Comparison of ENCODE assay signal across 8 cellular contexts in the genomic region with DNA sequence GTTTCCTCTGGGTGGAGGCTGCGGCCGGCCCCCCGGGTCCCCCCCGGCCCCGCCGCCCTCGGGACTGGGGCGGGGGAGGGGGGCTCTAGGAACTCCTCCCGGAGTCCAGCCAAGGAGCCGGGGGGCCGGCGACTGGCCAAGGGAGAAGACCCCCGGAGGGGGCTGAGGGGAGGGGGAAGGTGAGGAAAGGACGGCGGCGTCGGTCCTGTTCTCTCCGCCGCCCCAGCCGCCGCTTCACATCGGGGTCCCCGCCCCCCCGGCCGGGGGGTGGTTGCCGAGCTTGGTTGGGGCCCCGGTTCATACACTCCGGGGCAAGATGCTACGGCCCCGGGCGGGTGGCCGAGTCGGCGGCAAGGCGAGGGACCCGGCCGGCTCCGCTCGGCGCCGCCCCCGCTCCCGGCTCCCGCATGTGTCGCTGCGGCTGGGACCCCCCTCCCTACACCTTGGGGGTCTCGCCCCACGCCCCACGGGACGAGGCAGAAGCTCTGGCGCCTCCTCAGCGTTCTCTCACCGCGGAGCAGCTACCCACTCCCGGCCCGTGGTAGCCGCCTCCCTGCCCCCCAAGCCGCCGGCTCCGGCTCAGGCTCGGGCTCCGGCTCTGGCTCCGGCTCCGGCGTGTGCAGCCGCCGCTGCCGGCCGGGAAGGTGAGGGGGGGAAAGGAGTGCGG. TPM values are rescaled to one million over a fixed set of nuclear protein-coding genes. Genes with fewer than 3 reads are reported as not detected.
A peak's percentile ranks its signal among the peaks of the same experiment; 100 is the strongest.
DNase-seq lines count a peak whose midpoint lies in the region; ATAC-seq, FAIRE-seq and TF ChIP-seq lines count a peak whose summit lies in the region.

No MANE protein-coding gene starts in this region.

- peak overlapping the region; percentile 79 for H3K27ac Mint-ChIP-seq in astrocyte (ENCODE audit: unreplicated experiment)
- peak overlapping the region; percentile 88 to 96 for H3K27ac Mint-ChIP-seq in stimulated activated naive CD8-positive, alpha-beta T cell treated with anti-CD3 and anti-CD28 coated beads, Interleukin-15, amount 100 ng/mL, for 72 hours

- H3K9me3 ChIP-seq in astrocyte (ENCODE audit: insufficient read depth, low read depth, low read length), result no peaks in the 10 kb centered on the region
- H3K9me3 ChIP-seq in keratinocyte (ENCODE audit: control insufficient read depth, low read depth, low read length), result no peaks in the 10 kb centered on the region

- H3K4me3 ChIP-seq in GM12864 (ENCODE audit: low read depth, low read length), result peak overlapping the region; percentile 91
- peak overlapping the region; percentile 98 for H3K4me3 ChIP-seq in H7 (ENCODE audit: insufficient read depth, low read depth, low read length)
- H3K4me3 ChIP-seq in astrocyte (ENCODE audit: insufficient read depth, low read depth, low read length), result peak overlapping the region; percentile 80
- peak overlapping the region; percentile 80 to 83 (median 80) for H3K4me3 ChIP-seq in keratinocyte (ENCODE audit: control insufficient read depth in 2 of 3, extremely low read depth in 1 of 3, insufficient read depth in 2 of 3, low read depth in 1 of 3, low read length in 3 of 3)

- DNase-seq in GM12864 (ENCODE audit: low read depth) (no peak), H7 (peak; percentile 73), NAMALWA (ENCODE audit: low spot score) (peak; percentile 43), astrocyte (ENCODE audit: low read depth) (no peak), keratinocyte (ENCODE audit: low read depth, low spot score) (no peak), H4 (ENCODE audit: low spot score) (no peak)
- DNase-seq in stimulated activated naive CD8-positive, alpha-beta T cell treated with anti-CD3 and anti-CD28 coated beads, Interleukin-15, amount 100 ng/mL, for 72 hours, result peak in 1 of 2 donors; percentile 33

- H2AFZ ChIP-seq in astrocyte (ENCODE audit: low read depth, low read length), result peak overlapping the region; percentile 96
- peak overlapping the region; percentile 40 for H2AFZ ChIP-seq in keratinocyte (ENCODE audit: control insufficient read depth, low read length)

- peaks cover 20% of the 10 kb centered on the region for H3K4me1 Mint-ChIP-seq in astrocyte (ENCODE audit: low read depth, unreplicated experiment)
- H3K4me1 Mint-ChIP-seq in stimulated activated naive CD8-positive, alpha-beta T cell treated with anti-CD3 and anti-CD28 coated beads, Interleukin-15, amount 100 ng/mL, for 72 hours, result peaks cover 63% of the 10 kb centered on the region

- H3K79me2 ChIP-seq in astrocyte (ENCODE audit: insufficient read depth, low read length), result peaks cover 96% of the 10 kb centered on the region
- peaks cover 85% of the 10 kb centered on the region for H3K79me2 ChIP-seq in keratinocyte (ENCODE audit: control insufficient read depth, insufficient read depth, low read length)

- FAIRE-seq in astrocyte (lab: Jason Lieb, UNC) (no peak), keratinocyte (lab: Jason Lieb, UNC) (no peak)

- H3K27me3 ChIP-seq in H7 (ENCODE audit: control insufficient read depth, insufficient read depth, low read length) (no peaks in the 10 kb centered on the region), astrocyte (ENCODE audit: insufficient read depth, low read length) (no peaks in the 10 kb centered on the region), keratinocyte (ENCODE audit: control insufficient read depth, extremely low read depth, insufficient read depth, low read length) (no peaks in the 10 kb centered on the region)

- no peaks in the 10 kb centered on the region for H3K36me3 ChIP-seq in H7 (replicated peaks; ENCODE audit: control insufficient read depth, insufficient read depth, low read length)
- peaks cover 3% of the 10 kb centered on the region for H3K36me3 ChIP-seq in astrocyte (ENCODE audit: insufficient read depth, low read length)
- H3K36me3 ChIP-seq in keratinocyte (ENCODE audit: control insufficient read depth in 2 of 2, extremely low read depth in 1 of 2, insufficient read depth in 2 of 2, low read length in 2 of 2), result peaks cover 3 to 4% of the 10 kb centered on the region in 2 experiments

- H3K27me3 Mint-ChIP-seq in astrocyte (ENCODE audit: low read depth, unreplicated experiment), result no peaks in the 10 kb centered on the region
- no peaks in the 10 kb centered on the region for H3K27me3 Mint-ChIP-seq in stimulated activated naive CD8-positive, alpha-beta T cell treated with anti-CD3 and anti-CD28 coated beads, Interleukin-15, amount 100 ng/mL, for 72 hours

- no peak for TF ChIP-seq CTCF in GM12864 (IDR thresholded peaks at IDR 0.05; ENCODE audit: low read depth, low read length, missing control alignments)
- TF ChIP-seq CTCF in astrocyte (IDR thresholded peaks at IDR 0.05; ENCODE audit: insufficient read depth, low read depth, low read length), result no peak
- no peak for TF ChIP-seq CTCF in keratinocyte (optimal IDR thresholded peaks at IDR 0.05 in 1 of 3, IDR thresholded peaks at IDR 0.05 in 1 of 3, conservative IDR thresholded peaks at IDR 0.05 in 1 of 3; ENCODE audit: extremely low read depth in 1 of 3, insufficient read depth in 2 of 3, low read length in 3 of 3)

- dilution Hi-C loops in keratinocyte (cut with MboI; ENCODE audit: extremely low pct_ligation_motif_present, low sequenced_read_pairs), result no loop called here

- peak overlapping the region; percentile 73 for H3K27ac ChIP-seq in astrocyte (ENCODE audit: low read depth, low read length)
- peak overlapping the region; percentile 98 for H3K27ac ChIP-seq in keratinocyte (ENCODE audit: control insufficient read depth, insufficient read depth, low read length)

- peak overlapping the region; percentile 94 for H3K9ac ChIP-seq in astrocyte (ENCODE audit: low read length)
- peak overlapping the region; percentile 97 for H3K9ac ChIP-seq in keratinocyte (ENCODE audit: control insufficient read depth, extremely low read depth, insufficient read depth, low read length)

- H4K20me1 ChIP-seq in astrocyte (ENCODE audit: insufficient read depth, low read length) (peaks cover 59% of the 10 kb centered on the region), keratinocyte (ENCODE audit: control insufficient read depth, extremely low read depth, insufficient read depth, low read length) (no peaks in the 10 kb centered on the region)

- peaks cover 8% of the 10 kb centered on the region for H3K4me1 ChIP-seq in astrocyte (ENCODE audit: insufficient read depth, low read length)
- peaks cover 20% of the 10 kb centered on the region for H3K4me1 ChIP-seq in keratinocyte (ENCODE audit: control insufficient read depth, extremely low read depth, insufficient read depth, low read length)

- peaks cover 3% of the 10 kb centered on the region for H3K36me3 Mint-ChIP-seq in astrocyte (ENCODE audit: low read depth, unreplicated experiment)

- H3K9me3 Mint-ChIP-seq in astrocyte (ENCODE audit: unreplicated experiment), result no peaks in the 10 kb centered on the region
- H3K9me3 Mint-ChIP-seq in stimulated activated naive CD8-positive, alpha-beta T cell treated with anti-CD3 and anti-CD28 coated beads, Interleukin-15, amount 100 ng/mL, for 72 hours, result no peaks in the 10 kb centered on the region

- peak; percentile 10 for ATAC-seq in stimulated activated naive CD8-positive, alpha-beta T cell treated with anti-CD3 and anti-CD28 coated beads, Interleukin-15, amount 100 ng/mL, for 72 hours
- ATAC-seq in HG03565 (IDR thresholded peaks at IDR 0.05; ENCODE audit: unreplicated experiment), result no peak

- peaks cover 5% of the 10 kb centered on the region for H3K9me1 ChIP-seq in keratinocyte (ENCODE audit: control insufficient read depth, extremely low read depth, insufficient read depth, low read length)

- H3K4me3 Mint-ChIP-seq in astrocyte (ENCODE audit: unreplicated experiment), result peak overlapping the region; percentile 98
- peak overlapping the region; percentile 99 to 100 for H3K4me3 Mint-ChIP-seq in stimulated activated naive CD8-positive, alpha-beta T cell treated with anti-CD3 and anti-CD28 coated beads, Interleukin-15, amount 100 ng/mL, for 72 hours

- peak overlapping the region; percentile 99 for H3K4me2 ChIP-seq in astrocyte (ENCODE audit: low read length)
- H3K4me2 ChIP-seq in keratinocyte (ENCODE audit: control insufficient read depth, extremely low read depth, insufficient read depth, low read depth, low read length), result peak overlapping the region; percentile 73

RNA-seq across cellular contexts. Expression of a gene that starts 0.5 kb away (rescaled TPM):
- 12.7 and 22.7 TPM in 2 replicates for total RNA-seq in H7 (2014; rRNA removed; shearing (Covaris generic))
- 34.7 and 42.5 TPM in 2 replicates for total RNA-seq in astrocyte
- polyA plus RNA-seq in keratinocyte, result 27.0 to 39.6 TPM (median 35.4 TPM) in 3 replicates
- 185 TPM for polyA plus RNA-seq in keratinocyte (2011; ENCODE audit: low read depth)
- 8.4 and 11.6 TPM in 2 replicates for polyA plus RNA-seq in keratinocyte (2011; cell fraction: cytosol; rRNA removed)
- 67.7 and 109 TPM in 2 replicates for polyA plus RNA-seq in keratinocyte (2011; cell fraction: nucleus; rRNA removed)
- polyA plus RNA-seq in keratinocyte (2012; ENCODE audit: low replicate concordance), result 20.9 and 57.8 TPM in 2 replicates
- polyA minus RNA-seq in keratinocyte, result 9.6 to 91.9 TPM (median 47.3 TPM) in 3 replicates
- 20.5 TPM for polyA minus RNA-seq in keratinocyte (2011; cell fraction: cytosol; rRNA and poly(A)+ RNA removed)
- polyA minus RNA-seq in keratinocyte (2011; cell fraction: nucleus; rRNA and poly(A)+ RNA removed), result 52.7 and 81.0 TPM in 2 replicates
- 10.0 and 17.9 TPM in 2 replicates for total RNA-seq in H4 (2014; rRNA removed; shearing (Covaris generic))

Comparison
In these comparisons a context has a peak if more than half of its experiments do, and no peak if none do; other contexts are left out.
1. DNase-seq: peak in H7 (single experiment) and NAMALWA (single experiment); none in GM12864 (single experiment), astrocyte (single experiment), keratinocyte (single experiment) and H4 (single experiment).
2. Peak in every context shown above with its lines, with median percentiles within 50 percentile points of each other: H3K4me3 ChIP-seq.